ENCODE assay signal across 25 cellular contexts in genomic region chr18:52311331-52311730, GRCh38. TPM values are rescaled to one million over a fixed set of nuclear protein-coding genes. Genes with fewer than 3 reads are reported as not detected.
"Had no signal": no experiment of that assay in that cellular context is flagged by ENCODE, and none has a peak within 500 bp of the region (broad histone marks: within the 10 kb centered on the region; RNA-seq: fewer than 3 reads in every experiment).

No MANE protein-coding gene starts in this region.

- H3K4me3 ChIP-seq: gastrocnemius medialis, lung, neural progenitor cell, prostate gland, right atrium auricular region, spleen, testis, tibial artery had no signal

- H3K4me2 ChIP-seq: neural progenitor cell had no signal

- DNase-seq: cortex of kidney; effector memory CD8-positive, alpha-beta T cell; gastrocnemius medialis; head of caudate nucleus; kidney; mesenchymal stem cell; midbrain; naive thymus-derived CD4-positive, alpha-beta T cell; spleen; stimulated activated CD4-positive, alpha-beta T cell treated with anti-CD3 and anti-CD28 coated beads, Interleukin-4, amount 100 ng/mL, for 4 hours; stimulated activated naive CD8-positive, alpha-beta T cell treated with anti-CD3 and anti-CD28 coated beads, Interleukin-15, Interleukin-2, amounts not matched to agents 100 U/mL and 50 U/mL, for 24 hours; substantia nigra; testis; tibial artery had no signal

- H2AFZ ChIP-seq: neural progenitor cell had no signal

- H3K27me3 ChIP-seq: gastrocnemius medialis, neural progenitor cell, right atrium auricular region, spleen, testis, tibial artery had no signal

- H3K27ac ChIP-seq: gastrocnemius medialis, neural progenitor cell, prostate gland, right atrium auricular region, spleen, testis, tibial artery had no signal

- H3K36me3 ChIP-seq: gastrocnemius medialis, neural progenitor cell, prostate gland, right atrium auricular region, spleen, tibial artery had no signal

- FAIRE-seq: endometrium, kidney had no signal

- H3K9ac ChIP-seq: neural progenitor cell had no signal

- H3K9me3 ChIP-seq: gastrocnemius medialis, prostate gland, right atrium auricular region, testis, tibial artery had no signal

- H3K4me1 ChIP-seq: gastrocnemius medialis, prostate gland, right atrium auricular region, spleen, testis, tibial artery had no signal

RNA-seq across cellular contexts. Expression of gene DCC, which starts 28.7 kb away (rescaled TPM):
- total RNA-seq: dermis microvascular lymphatic vessel endothelial cell; fibroblast of villous mesenchyme; gastrocnemius medialis; left lobe of liver; mucosa of gallbladder; naive thymus-derived CD4-positive, alpha-beta T cell; right atrium auricular region; sciatic nerve had no signal
- polyA plus RNA-seq: esophagus; naive thymus-derived CD4-positive, alpha-beta T cell had no signal
